ENCODE assay signal across 8 cellular contexts in genomic region chr16:23640959-23641765, GRCh38. TPM values are rescaled to one million over a fixed set of nuclear protein-coding genes. Genes with fewer than 3 reads are reported as not detected.
DNase-seq lines count a peak whose midpoint lies in the region; ATAC-seq and TF ChIP-seq lines count a peak whose summit lies in the region.

Gene DCTN5, plus strand, starts transcription at chr16:23641466. Its CDS starts 77 bp downstream, at chr16:23641543.
Gene PALB2, minus strand, starts transcription at chr16:23641310. Its CDS starts 153 bp downstream, at chr16:23641157.

- H3K4me3 ChIP-seq in AG04450 (ENCODE audit: low read depth, low read length) (peak within 1 kb of the TSS; percentile 100), spleen (peak within 1 kb of the TSS; percentile 76 to 100 (median 94))

- H3K27ac ChIP-seq in AG04450 (ENCODE audit: low read depth, low read length) (peak within 1 kb of the TSS; percentile 68), spleen (peak within 1 kb of the TSS; percentile 62 to 92 (median 86))

- no peaks in the 10 kb centered on the region for H3K9me3 Mint-ChIP-seq in activated B cell treated with CpG ODN at 0.5 μM for 24 hours

- peak within 1 kb of the TSS; percentile 97 for H3K27ac Mint-ChIP-seq in activated B cell treated with CpG ODN at 0.5 μM for 24 hours

- peaks cover 40% of the 10 kb centered on the region for H3K36me3 Mint-ChIP-seq in activated B cell treated with CpG ODN at 0.5 μM for 24 hours (ENCODE audit: low read depth)

- H3K9me3 ChIP-seq in AG04450 (ENCODE audit: control insufficient read depth, insufficient read depth, low read length) (peaks cover 4% of the 10 kb centered on the region; the same call in 1 of the 2 replicates), spleen (no peaks in the 10 kb centered on the region)

- H3K4me1 ChIP-seq in spleen: peaks cover 18 to 62% (median 41%) of the 10 kb centered on the region in 6 donors

- peak; percentile 75 for DNase-seq in AG04450 (ENCODE audit: low read depth, low spot score)
- peak; percentile 97 for DNase-seq in NCI-H226
- peak; percentile 81 for DNase-seq in activated B cell treated with CpG ODN at 0.5 μM for 24 hours
- DNase-seq in central memory CD4-positive, alpha-beta T cell: peak; percentile 81
- DNase-seq in inferior parietal cortex (ENCODE audit: extremely low spot score): peak; percentile 96
- DNase-seq in spleen: peak; percentile 97

- POLR2A ChIA-PET in AG04450 (lab: Yijun Ruan, JAX): interaction anchor here (0.9 to 2.5 kb wide), 3 partner anchors 8 to 84 kb away, joined by 4 to 20 read pairs (median 10); partner anchors contain the start of genes EARS2 and UBFD1
- POLR2A ChIA-PET in activated B cell treated with CpG ODN at 0.5 μM for 24 hours (lab: Charles Lee): interaction anchor here (0.6 to 1.7 kb wide), 4 partner anchors 10 to 483 kb away, joined by 3 to 5 read pairs (median 4); no protein-coding TSS in a partner anchor

- H3K4me3 Mint-ChIP-seq in activated B cell treated with CpG ODN at 0.5 μM for 24 hours: peak within 1 kb of the TSS; percentile 98

- TF ChIP-seq POLR2A in spleen (IDR thresholded peaks at IDR 0.05): no peak

- TF ChIP-seq CTCF in AG04450 (IDR thresholded peaks at IDR 0.05; ENCODE audit: low read depth, low read length) (no peak), activated B cell treated with CpG ODN at 0.5 μM for 24 hours (IDR thresholded peaks at IDR 0.05) (no peak), spleen (IDR thresholded peaks at IDR 0.05 in 8 of 11, conservative IDR thresholded peaks at IDR 0.05 in 3 of 11) (peak in 3 of 11 experiments; percentile 12 to 24 (median 20))

- ATAC-seq in GM18909 (IDR thresholded peaks at IDR 0.05; ENCODE audit: poor library complexity, unreplicated experiment) (peak; percentile 96), HG03175 (IDR thresholded peaks at IDR 0.05; ENCODE audit: unreplicated experiment) (peak; percentile 98), activated B cell treated with CpG ODN at 0.5 μM for 24 hours (ENCODE audit: low read depth) (peak; percentile 94)

- H3K27me3 Mint-ChIP-seq in activated B cell treated with CpG ODN at 0.5 μM for 24 hours: no peaks in the 10 kb centered on the region

- H3K27me3 ChIP-seq in AG04450 (ENCODE audit: control insufficient read depth, insufficient read depth, low read length): no peaks in the 10 kb centered on the region
- no peaks in the 10 kb centered on the region for H3K27me3 ChIP-seq in spleen (replicated peaks in 1 of 7)

- WGBS in spleen, 5 donors: 0 to 4% (median 0%) methylated on average over 52 to 62 of the region's 62 CpGs

- intact Hi-C loops in activated B cell treated with CpG ODN at 0.5 μM for 24 hours (cut with micrococcal nuclease): loop anchor here (1.0 to 10.0 kb wide), 8 partner anchors 29 to 1088 kb away; partner anchors contain the start of genes EARS2, NDUFAB1, PLK1 and RBBP6
- intact Hi-C loops in spleen (cut with DNase I; ENCODE audit: low total_unique reads): no loop called here

- peaks cover 37% of the 10 kb centered on the region for H3K4me1 Mint-ChIP-seq in activated B cell treated with CpG ODN at 0.5 μM for 24 hours

- peaks cover 0 to 61% (median 38%) of the 10 kb centered on the region in 6 donors for H3K36me3 ChIP-seq in spleen

- CTCF ChIA-PET in AG04450 (lab: Charles Lee): no interaction called here
- CTCF ChIA-PET in activated B cell treated with CpG ODN at 0.5 μM for 24 hours (lab: Charles Lee): no interaction called here

RNA-seq across cellular contexts. Expression of gene DCTN5, which starts in this region (rescaled TPM):
- polyA plus RNA-seq in AG04450 (2011; rRNA removed) (86.3 and 92.1 TPM in 2 replicates), spleen (10 to 100 TPM; 11.9 to 21.6 (median 13.6) TPM)
- polyA minus RNA-seq in AG04450 (2011; rRNA and poly(A)+ RNA removed): 106 and 117 TPM in 2 replicates
- total RNA-seq in activated B cell treated with CpG ODN at 0.5 μM for 24 hours (62.8 and 64.1 TPM in 2 replicates), spleen (10 to 100 TPM; 36.5 to 62.5 (median 51.8) TPM)

RNA-seq across cellular contexts. Expression of gene PALB2, which starts in this region (rescaled TPM):
- polyA plus RNA-seq in AG04450 (2011; rRNA removed): 5.3 and 6.5 TPM in 2 replicates
- polyA minus RNA-seq in AG04450 (2011; rRNA and poly(A)+ RNA removed): 6.4 and 8.3 TPM in 2 replicates
- 16.0 and 19.8 TPM in 2 replicates for total RNA-seq in activated B cell treated with CpG ODN at 0.5 μM for 24 hours
- total RNA-seq in spleen: 10 to 100 TPM in 6 of 7 donors, 1 to 10 TPM in 1; 9.6 to 22.0 (median 13.7) TPM
- 10 to 100 TPM in 2 of 3 donors, 1 to 10 TPM in 1; 9.3 to 13.3 (median 10.1) TPM for polyA plus RNA-seq in spleen

Comparison
In these comparisons a context has a peak if more than half of its experiments do, and no peak if none do; other contexts are left out.
1. Peak in every context shown above with its lines: DNase-seq, ATAC-seq, H3K4me3 ChIP-seq and H3K27ac ChIP-seq.